ENCODE assay signal across 1 cellular context in genomic region chr21:44909719-44910118, GRCh38.
TF ChIP-seq lines count a peak whose summit lies in the region.

No MANE protein-coding gene starts in this region.

TF ChIP-seq in A549, 52 proteins besides CTCF, POLR2A, EP300 and RAD21 (continued from another document):
- TF ChIP-seq MAFK (IDR thresholded peaks at IDR 0.05; ENCODE audit: partially characterized antibody) (peak; percentile 70), FOSL2 (IDR thresholded peaks at IDR 0.05) (no peak), FOSL2 (CRISPR knock-in tag; IDR thresholded peaks at IDR 0.05) (no peak)
TF ChIP-seq in A549: peak in this region for 1.
